ENCODE assay signal across 35 cellular contexts in genomic region chr17:57733085-57733484, GRCh38. TPM values are rescaled to one million over a fixed set of nuclear protein-coding genes. Genes with fewer than 3 reads are reported as not detected.
"Had no signal": no experiment of that assay in that cellular context is flagged by ENCODE, and none has a peak within 500 bp of the region (broad histone marks: within the 10 kb centered on the region; RNA-seq: fewer than 3 reads in every experiment).

No MANE protein-coding gene starts in this region.

- H3K4me3 Mint-ChIP-seq: natural killer cell; nephron; neural progenitor cell; stimulated activated memory B cell treated with anti-CD40 and anti-IgM and Interleukin-4, amounts not matched to agents 10 μg/mL and 1 μg/mL and 100 μg/mL, for 72 hours; stimulated activated naive CD8-positive, alpha-beta T cell treated with anti-CD3 and anti-CD28 coated beads, Interleukin-15, amount 100 ng/mL, for 72 hours; type B pancreatic cell had no signal

- H3K27ac Mint-ChIP-seq: natural killer cell; nephron; progenitor cell of endocrine pancreas; stimulated activated memory B cell treated with anti-CD40 and anti-IgM and Interleukin-4, amounts not matched to agents 10 μg/mL and 1 μg/mL and 100 μg/mL, for 72 hours; stimulated activated naive CD8-positive, alpha-beta T cell treated with anti-CD3 and anti-CD28 coated beads, Interleukin-15, amount 100 ng/mL, for 72 hours; type B pancreatic cell had no signal

- H3K79me2 ChIP-seq: parathyroid adenoma had no signal

- H3K36me3 Mint-ChIP-seq: natural killer cell; neural progenitor cell; stimulated activated memory B cell treated with anti-CD40 and anti-IgM and Interleukin-4, amounts not matched to agents 10 μg/mL and 1 μg/mL and 100 μg/mL, for 72 hours; type B pancreatic cell had no signal

- H3K27me3 Mint-ChIP-seq: stimulated activated memory B cell treated with anti-CD40 and anti-IgM and Interleukin-4, amounts not matched to agents 10 μg/mL and 1 μg/mL and 100 μg/mL, for 72 hours; stimulated activated naive CD8-positive, alpha-beta T cell treated with anti-CD3 and anti-CD28 coated beads, Interleukin-15, amount 100 ng/mL, for 72 hours had no signal

- H3K27me3 ChIP-seq: neural progenitor cell, ovary, spleen, suprapubic skin, testis, transverse colon, uterus had no signal

- H3K9me3 ChIP-seq: ovary, psoas muscle, spleen, suprapubic skin, testis, tibial artery, transverse colon, upper lobe of right lung, uterus had no signal

- H3K4me1 Mint-ChIP-seq: stimulated activated naive CD8-positive, alpha-beta T cell treated with anti-CD3 and anti-CD28 coated beads, Interleukin-15, amount 100 ng/mL, for 72 hours had no signal

- H3K27ac ChIP-seq: neural progenitor cell, ovary, parathyroid adenoma, psoas muscle, skin epidermis, spleen, suprapubic skin, testis, tibial artery, transverse colon, upper lobe of right lung, uterus had no signal

- H3K9ac ChIP-seq: neural progenitor cell, parathyroid adenoma had no signal

- H3K9me3 Mint-ChIP-seq: natural killer cell; nephron; neural progenitor cell; stimulated activated memory B cell treated with anti-CD40 and anti-IgM and Interleukin-4, amounts not matched to agents 10 μg/mL and 1 μg/mL and 100 μg/mL, for 72 hours; stimulated activated naive CD8-positive, alpha-beta T cell treated with anti-CD3 and anti-CD28 coated beads, Interleukin-15, amount 100 ng/mL, for 72 hours; type B pancreatic cell had no signal

- DNase-seq: natural killer cell; occipital lobe; ovary; posterior cingulate gyrus; psoas muscle; right cardiac atrium; spleen; stimulated activated CD4-positive, alpha-beta T cell treated with anti-CD3 and anti-CD28 coated beads, Interleukin-12 subunit alpha, Interleukin-12 subunit beta, amount 100 ng/mL, for 4 hours; stimulated activated CD4-positive, alpha-beta T cell treated with anti-CD3 and anti-CD28 coated beads, Interleukin-1b, Interleukin-23, amount 100 ng/mL, for 48 hours; stimulated activated CD4-positive, alpha-beta T cell treated with anti-CD3 and anti-CD28 coated beads, Interleukin-4, amount 100 ng/mL, for 1 hour; stimulated activated CD4-positive, alpha-beta T cell treated with anti-CD3 and anti-CD28 coated beads, Interleukin-4, amount 100 ng/mL, for 4 hours; stimulated activated CD8-positive, alpha-beta memory T cell treated with anti-CD3 and anti-CD28 coated beads, Interleukin-4, amount 100 ng/mL, for 48 hours; stimulated activated naive CD4-positive, alpha-beta T cell; stimulated activated naive CD8-positive, alpha-beta T cell treated with anti-CD3 and anti-CD28 coated beads, Interleukin-15, amount 100 ng/mL, for 72 hours; stimulated activated naive CD8-positive, alpha-beta T cell treated with anti-CD3 and anti-CD28 coated beads, Interleukin-15, Interleukin-2, amounts not matched to agents 100 U/mL and 50 U/mL, for 24 hours; substantia nigra; testis; tibial artery; transverse colon; upper lobe of right lung; uterus had no signal

- H2AFZ ChIP-seq: neural progenitor cell, parathyroid adenoma had no signal

- H3K4me3 ChIP-seq: neural progenitor cell, ovary, psoas muscle, skin epidermis, smooth muscle cell, spleen, suprapubic skin, testis, tibial artery, transverse colon, upper lobe of right lung, uterus had no signal

- H3K4me2 ChIP-seq: neural progenitor cell, smooth muscle cell had no signal

- ATAC-seq: natural killer cell; psoas muscle; right cardiac atrium; sciatic nerve; stimulated activated memory B cell treated with anti-CD40 and anti-IgM and Interleukin-4, amounts not matched to agents 10 μg/mL and 1 μg/mL and 100 μg/mL, for 72 hours; stimulated activated naive CD8-positive, alpha-beta T cell treated with anti-CD3 and anti-CD28 coated beads, Interleukin-15, amount 100 ng/mL, for 72 hours; stimulated activated naive CD8-positive, alpha-beta T cell treated with anti-CD3 and anti-CD28 coated beads, Interleukin-15, Interleukin-2, amounts not matched to agents 100 U/mL and 50 U/mL, for 24 hours; upper lobe of right lung had no signal

- H3K36me3 ChIP-seq: neural progenitor cell, ovary, spleen, suprapubic skin, tibial artery, transverse colon, upper lobe of right lung, uterus had no signal

- H3K4me1 ChIP-seq: neural progenitor cell, parathyroid adenoma, psoas muscle, suprapubic skin, testis, tibial artery, transverse colon, upper lobe of right lung, uterus had no signal

RNA-seq across cellular contexts. Expression of gene CCDC182, which starts 12.0 kb away (rescaled TPM):
- total RNA-seq: natural killer cell, osteoblast, ovary, progenitor cell of endocrine pancreas, psoas muscle, renal cortical epithelial cell, right cardiac atrium, sciatic nerve, smooth muscle cell, spleen, suprapubic skin, transverse colon, upper lobe of right lung, urinary bladder, uterus had no signal
- polyA plus RNA-seq: neural cell, ovary, psoas muscle, right cardiac atrium, smooth muscle cell, spleen, urinary bladder had no signal
